In genomic region chr21:45078371-45078770, GRCh38 we compare ENCODE assay signal across 15 cellular contexts. TPM values are rescaled to one million over a fixed set of nuclear protein-coding genes. Genes with fewer than 3 reads are reported as not detected.
DNase-seq lines count a peak whose midpoint lies in the region; ATAC-seq and TF ChIP-seq lines count a peak whose summit lies in the region.
"Had no signal": no experiment of that assay in that cellular context is flagged by ENCODE, and none has a peak within 500 bp of the region (broad histone marks: within the 10 kb centered on the region; RNA-seq: fewer than 3 reads in every experiment).

No MANE protein-coding gene starts in this region.

- no peaks in the 10 kb centered on the region for H3K36me3 ChIP-seq in endodermal cell (ENCODE audit: control insufficient read depth, insufficient read depth, low read length)
- peaks cover 0 to 5% of the 10 kb centered on the region in 2 donors for H3K36me3 ChIP-seq in gastrocnemius medialis
- H3K36me3 ChIP-seq: neutrophil had no signal

- POLR2A ChIA-PET in activated CD4-positive, alpha-beta T cell treated with anti-CD3 and anti-CD28 coated beads, Interleukin-2, amount 10 ng/mL, durations not matched to agents 7 days and 5 days (lab: Charles Lee), result no interaction called here

- H3K9ac ChIP-seq in endodermal cell (ENCODE audit: extremely low read depth, low read length, poor library complexity, severe bottlenecking), result no peak overlapping the region

- H3K27ac ChIP-seq in VCaP (peak overlapping the region; percentile 100), endodermal cell (ENCODE audit: low read depth, low read length) (no peak overlapping the region), gastrocnemius medialis (no peak overlapping the region)
- H3K27ac ChIP-seq: neutrophil, testis had no signal

- peak overlapping the region; percentile 98 for H3K27ac Mint-ChIP-seq in activated CD4-positive, alpha-beta T cell treated with anti-CD3 and anti-CD28 coated beads, Interleukin-2, amount 10 ng/mL, durations not matched to agents 7 days and 5 days
- H3K27ac Mint-ChIP-seq in endodermal cell, result no peak overlapping the region
- H3K27ac Mint-ChIP-seq in stimulated activated effector memory CD8-positive, alpha-beta T cell treated with anti-CD3 and anti-CD28 coated beads, Interleukin-12 subunit alpha, Interleukin-12 subunit beta, amount 100 ng/mL, for 72 hours, result peak overlapping the region; percentile 93

- no peak for TF ChIP-seq POLR2A in gastrocnemius medialis (IDR thresholded peaks at IDR 0.05)

- TF ChIP-seq CTCF in VCaP (conservative IDR thresholded peaks at IDR 0.05) (no peak), endodermal cell (conservative IDR thresholded peaks at IDR 0.05) (no peak), gastrocnemius medialis (IDR thresholded peaks at IDR 0.05 in 4 of 5, conservative IDR thresholded peaks at IDR 0.05 in 1 of 5) (no peak)

- H3K4me1 Mint-ChIP-seq in activated CD4-positive, alpha-beta T cell treated with anti-CD3 and anti-CD28 coated beads, Interleukin-2, amount 10 ng/mL, durations not matched to agents 7 days and 5 days, result peaks cover 82% of the 10 kb centered on the region
- peaks cover 13% of the 10 kb centered on the region for H3K4me1 Mint-ChIP-seq in endodermal cell
- H3K4me1 Mint-ChIP-seq in stimulated activated effector memory CD8-positive, alpha-beta T cell treated with anti-CD3 and anti-CD28 coated beads, Interleukin-12 subunit alpha, Interleukin-12 subunit beta, amount 100 ng/mL, for 72 hours, result peaks cover 77% of the 10 kb centered on the region

- CTCF ChIA-PET in activated CD4-positive, alpha-beta T cell treated with anti-CD3 and anti-CD28 coated beads, Interleukin-2, amount 10 ng/mL, durations not matched to agents 7 days and 5 days (lab: Charles Lee), result interaction anchor here (1.0 to 2.7 kb wide), 4 partner anchors 26 to 62 kb away, joined by 3 to 11 read pairs (median 4); no protein-coding TSS in a partner anchor

- H3K9me3 ChIP-seq in endodermal cell (ENCODE audit: control insufficient read depth, low read length) (no peaks in the 10 kb centered on the region), gastrocnemius medialis (no peaks in the 10 kb centered on the region)
- H3K9me3 ChIP-seq: neutrophil, testis had no signal

- no peak overlapping the region for H3K4me3 ChIP-seq in endodermal cell (ENCODE audit: low read length)
- H3K4me3 ChIP-seq in gastrocnemius medialis, result no peak overlapping the region
- H3K4me3 ChIP-seq: testis had no signal

- H3K27me3 Mint-ChIP-seq in activated CD4-positive, alpha-beta T cell treated with anti-CD3 and anti-CD28 coated beads, Interleukin-2, amount 10 ng/mL, durations not matched to agents 7 days and 5 days, result no peaks in the 10 kb centered on the region
- H3K27me3 Mint-ChIP-seq in endodermal cell (ENCODE audit: insufficient read depth), result peaks cover 13% of the 10 kb centered on the region

- in situ Hi-C loops in gastrocnemius medialis (cut with MboI; ENCODE audit: low sequenced_read_pairs in 4 of 4), result loop anchor here in 1 of 4 donors (10.0 kb wide), 1 partner anchor 46 kb away; no protein-coding TSS in a partner anchor

- no peak for DNase-seq in activated CD4-positive, alpha-beta T cell treated with anti-CD3 and anti-CD28 coated beads, Interleukin-2, amount 10 ng/mL, durations not matched to agents 7 days and 5 days
- no peak for DNase-seq in activated CD4-positive, alpha-beta T cell treated with anti-CD3 and anti-CD28 coated beads, Interleukin-2, amount 50 U/mL, for 48 hours
- DNase-seq in endodermal cell (peak; percentile 31), gastrocnemius medialis (no peak)
- no peak for DNase-seq in stimulated activated effector memory CD8-positive, alpha-beta T cell treated with anti-CD3 and anti-CD28 coated beads, Interleukin-12 subunit alpha, Interleukin-12 subunit beta, amount 100 ng/mL, for 72 hours (ENCODE audit: low spot score in 2 of 2)
- DNase-seq: amniotic stem cell, cortex of kidney, DMS 273 treated with DMSO at 0.1 percent for 48 hours, NCI-H1092 treated with DMSO at 0.1 percent for 48 hours, testis had no signal

- H3K4me1 ChIP-seq in endodermal cell (ENCODE audit: control insufficient read depth, insufficient read depth, low read length), result peaks cover under 1% of the 10 kb centered on the region
- peaks cover 16 to 26% of the 10 kb centered on the region in 2 donors for H3K4me1 ChIP-seq in gastrocnemius medialis

- H3K27me3 ChIP-seq in endodermal cell (ENCODE audit: control insufficient read depth, insufficient read depth, low read length, poor library complexity, severe bottlenecking), result peaks cover 15% of the 10 kb centered on the region
- H3K27me3 ChIP-seq in gastrocnemius medialis, result no peaks in the 10 kb centered on the region
- H3K27me3 ChIP-seq: testis had no signal

- no peak for ATAC-seq in stimulated activated effector memory CD8-positive, alpha-beta T cell treated with anti-CD3 and anti-CD28 coated beads, Interleukin-12 subunit alpha, Interleukin-12 subunit beta, amount 100 ng/mL, for 72 hours
- ATAC-seq in GM19463 (IDR thresholded peaks at IDR 0.05; ENCODE audit: unreplicated experiment) (no peak), gastrocnemius medialis (no peak), HG02840 (IDR thresholded peaks at IDR 0.05; ENCODE audit: low FRiP score, unreplicated experiment) (no peak)
- ATAC-seq: Panc1 had no signal

- intact Hi-C loops in gastrocnemius medialis (cut with DNase I; ENCODE audit: low total_unique reads), result no loop called here

- peaks cover 30% of the 10 kb centered on the region for H3K36me3 Mint-ChIP-seq in activated CD4-positive, alpha-beta T cell treated with anti-CD3 and anti-CD28 coated beads, Interleukin-2, amount 10 ng/mL, durations not matched to agents 7 days and 5 days (ENCODE audit: low read depth)
- H3K36me3 Mint-ChIP-seq in endodermal cell (ENCODE audit: low read depth), result no peaks in the 10 kb centered on the region
- H3K36me3 Mint-ChIP-seq in stimulated activated effector memory CD8-positive, alpha-beta T cell treated with anti-CD3 and anti-CD28 coated beads, Interleukin-12 subunit alpha, Interleukin-12 subunit beta, amount 100 ng/mL, for 72 hours, result peaks cover 25% of the 10 kb centered on the region

- WGBS in endodermal cell (ENCODE audit: insufficient coverage in 1 of 2, insufficient read length in 1 of 2), 2 experiments, result 87 to 89% methylated on average over 4 of the region's 5 CpGs

- no peaks in the 10 kb centered on the region for H3K9me3 Mint-ChIP-seq in activated CD4-positive, alpha-beta T cell treated with anti-CD3 and anti-CD28 coated beads, Interleukin-2, amount 10 ng/mL, durations not matched to agents 7 days and 5 days
- no peaks in the 10 kb centered on the region for H3K9me3 Mint-ChIP-seq in endodermal cell
- H3K9me3 Mint-ChIP-seq in stimulated activated effector memory CD8-positive, alpha-beta T cell treated with anti-CD3 and anti-CD28 coated beads, Interleukin-12 subunit alpha, Interleukin-12 subunit beta, amount 100 ng/mL, for 72 hours, result no peaks in the 10 kb centered on the region

- no peak overlapping the region for H3K4me3 Mint-ChIP-seq in activated CD4-positive, alpha-beta T cell treated with anti-CD3 and anti-CD28 coated beads, Interleukin-2, amount 10 ng/mL, durations not matched to agents 7 days and 5 days
- no peak overlapping the region for H3K4me3 Mint-ChIP-seq in endodermal cell
- peak overlapping the region; percentile 39 for H3K4me3 Mint-ChIP-seq in stimulated activated effector memory CD8-positive, alpha-beta T cell treated with anti-CD3 and anti-CD28 coated beads, Interleukin-12 subunit alpha, Interleukin-12 subunit beta, amount 100 ng/mL, for 72 hours

RNA-seq across cellular contexts. Expression of gene ADARB1, which starts 4.0 kb away (rescaled TPM):
- total RNA-seq in activated CD4-positive, alpha-beta T cell treated with anti-CD3 and anti-CD28 coated beads, Interleukin-2, amount 10 ng/mL, durations not matched to agents 7 days and 5 days, result 10 to 100 TPM; 43.3 to 45.4 TPM
- total RNA-seq in endodermal cell, result 10 to 100 TPM; 11.5 to 20.1 TPM
- polyA plus RNA-seq in endodermal cell (2013, experiment 1 of 2), result 8.1 TPM
- polyA plus RNA-seq in endodermal cell (2013, experiment 2 of 2), result 9.4 TPM
- total RNA-seq in gastrocnemius medialis, result 10 to 100 TPM in 1 of 4 donors, 1 to 10 TPM in 3; 5.9 to 11.5 (median 6.9) TPM
